8 cellular contexts compared by ENCODE assay signal in the genomic region with DNA sequence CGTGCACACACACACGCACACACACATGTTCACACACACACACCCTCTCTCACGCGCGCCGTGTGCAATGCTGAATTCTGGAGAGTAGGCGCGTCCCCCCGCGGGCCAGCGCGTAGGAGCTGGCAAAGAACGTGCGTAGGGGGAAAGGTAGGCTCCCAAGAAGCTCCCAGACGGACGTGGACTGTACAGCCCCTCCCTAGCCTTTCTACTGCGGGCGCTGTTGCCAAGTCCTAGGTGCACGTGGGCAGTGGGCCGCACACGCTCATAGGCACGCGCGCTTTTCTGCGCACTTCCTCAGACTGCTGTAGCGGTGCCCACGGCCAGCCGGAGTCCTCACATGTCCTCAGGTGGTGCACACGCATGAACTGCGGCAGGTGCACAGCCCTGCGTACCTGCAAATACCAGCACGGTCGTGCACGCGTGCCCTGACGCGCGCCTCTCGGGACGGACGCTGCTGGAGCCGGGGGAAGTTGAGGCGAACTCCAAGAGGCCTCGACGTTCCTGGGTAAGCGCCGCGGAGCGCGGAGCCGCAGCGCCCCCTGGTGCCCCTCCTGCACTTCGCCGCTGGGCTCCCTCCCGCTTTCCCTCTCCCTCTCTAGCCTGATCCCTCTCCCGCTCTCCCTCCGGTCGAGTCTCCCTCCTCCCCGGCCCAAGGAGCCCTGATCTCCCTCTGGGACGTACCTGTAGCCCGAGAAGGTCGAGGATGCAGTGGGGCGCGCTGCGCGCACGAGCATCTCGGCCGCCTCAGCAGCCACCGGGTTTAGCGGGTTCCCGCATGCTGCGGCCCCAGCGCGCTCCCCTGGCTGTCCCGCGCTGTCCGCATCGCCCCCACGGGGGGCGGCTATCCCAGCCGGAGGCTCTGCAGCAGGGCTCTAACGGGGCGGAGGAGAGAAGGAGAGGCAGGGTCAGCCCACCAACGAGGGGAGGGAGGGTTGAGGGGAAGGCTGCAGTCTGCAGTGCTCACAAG. TPM values are rescaled to one million over a fixed set of nuclear protein-coding genes. Genes with fewer than 3 reads are reported as not detected.
DNase-seq lines count a peak whose midpoint lies in the region; ATAC-seq and TF ChIP-seq lines count a peak whose summit lies in the region.

No MANE protein-coding gene starts in this region.

- H2BK15ac ChIP-seq in mesendoderm (replicated peaks; ENCODE audit: low read depth) = no peak overlapping the region

- peak overlapping the region; percentile 9 for H3K4me3 Mint-ChIP-seq in stimulated activated effector memory CD8-positive, alpha-beta T cell treated with anti-CD3 and anti-CD28 coated beads, Interleukin-12 subunit alpha, Interleukin-12 subunit beta, amount 100 ng/mL, for 72 hours

- H4K8ac ChIP-seq in mesendoderm (ENCODE audit: low read depth, low read length) = no peak overlapping the region

- peak; percentile 69 for ATAC-seq in HG03432 (IDR thresholded peaks at IDR 0.05; ENCODE audit: unreplicated experiment)
- peak; percentile 50 for ATAC-seq in stimulated activated effector memory CD8-positive, alpha-beta T cell treated with anti-CD3 and anti-CD28 coated beads, Interleukin-12 subunit alpha, Interleukin-12 subunit beta, amount 100 ng/mL, for 72 hours

- H3K36me3 Mint-ChIP-seq in stimulated activated effector memory CD8-positive, alpha-beta T cell treated with anti-CD3 and anti-CD28 coated beads, Interleukin-12 subunit alpha, Interleukin-12 subunit beta, amount 100 ng/mL, for 72 hours = no peaks in the 10 kb centered on the region

- H3K4me2 ChIP-seq in mesendoderm (ENCODE audit: low read length) = peak overlapping the region; percentile 92

- H3K4me3 ChIP-seq in WI38 (ENCODE audit: low read depth, low read length) = no peak overlapping the region
- peak overlapping the region; percentile 11 for H3K4me3 ChIP-seq in mesendoderm (ENCODE audit: low read length)

- H3K9me3 Mint-ChIP-seq in stimulated activated effector memory CD8-positive, alpha-beta T cell treated with anti-CD3 and anti-CD28 coated beads, Interleukin-12 subunit alpha, Interleukin-12 subunit beta, amount 100 ng/mL, for 72 hours = no peaks in the 10 kb centered on the region

- no peak overlapping the region for H3K27ac ChIP-seq in mesendoderm (ENCODE audit: low read depth, low read length)

- H2BK5ac ChIP-seq in mesendoderm (ENCODE audit: low read length) = no peak overlapping the region

- peak; percentile 29 for TF ChIP-seq CTCF in WI38 (IDR thresholded peaks at IDR 0.05; ENCODE audit: low read depth, low read length)

- no peaks in the 10 kb centered on the region for H3K36me3 ChIP-seq in mesendoderm (ENCODE audit: control insufficient read depth, insufficient read depth, low read length)

- no peak overlapping the region for H2BK120ac ChIP-seq in mesendoderm (ENCODE audit: low read depth, low read length)

- no peaks in the 10 kb centered on the region for H3K79me1 ChIP-seq in mesendoderm (ENCODE audit: low read length)

- H3K27ac Mint-ChIP-seq in stimulated activated effector memory CD8-positive, alpha-beta T cell treated with anti-CD3 and anti-CD28 coated beads, Interleukin-12 subunit alpha, Interleukin-12 subunit beta, amount 100 ng/mL, for 72 hours = no peak overlapping the region

- H3K23ac ChIP-seq in mesendoderm (ENCODE audit: low read length) = no peak overlapping the region

- H3K79me2 ChIP-seq in mesendoderm (ENCODE audit: control insufficient read depth, insufficient read depth, low read length) = no peaks in the 10 kb centered on the region

- no peak overlapping the region for H4K5ac ChIP-seq in mesendoderm (ENCODE audit: low read length)

- H2AK5ac ChIP-seq in mesendoderm (ENCODE audit: low read length) = no peak overlapping the region

- peak overlapping the region; percentile 31 for H3K9ac ChIP-seq in mesendoderm (ENCODE audit: low read length)

- H3K27me3 ChIP-seq in mesendoderm (ENCODE audit: insufficient read depth, low read length, poor library complexity) = peaks cover 6% of the 10 kb centered on the region

- H3K4ac ChIP-seq in mesendoderm (ENCODE audit: low read depth, low read length) = no peak overlapping the region

- H3K4me1 Mint-ChIP-seq in stimulated activated effector memory CD8-positive, alpha-beta T cell treated with anti-CD3 and anti-CD28 coated beads, Interleukin-12 subunit alpha, Interleukin-12 subunit beta, amount 100 ng/mL, for 72 hours = peaks cover 15% of the 10 kb centered on the region

- no CpG with 5 or more reads among the region's 85 CpGs for WGBS in mesendoderm (ENCODE audit: extremely low coverage, insufficient coverage, low lambda C conversion rate)

- H3K4me1 ChIP-seq in mesendoderm (ENCODE audit: control insufficient read depth, low read depth, low read length) = no peaks in the 10 kb centered on the region

- H3K56ac ChIP-seq in mesendoderm (ENCODE audit: low read length) = peak overlapping the region; percentile 80

- peak; percentile 73 for DNase-seq in activated effector memory CD4-positive, alpha-beta T cell treated with anti-CD3 and anti-CD28 coated beads, Interleukin-2, amount 50 U/mL, for 16 hours
- DNase-seq in activated effector memory CD4-positive, alpha-beta T cell treated with Interleukin-2 at 50 U/mL for 16 hours = no peak
- DNase-seq in epidermal melanocyte (ENCODE audit: insufficient read length, low spot score) (peak; percentile 50), mesendoderm (peak; percentile 89)
- DNase-seq in stimulated activated effector memory CD8-positive, alpha-beta T cell treated with anti-CD3 and anti-CD28 coated beads, Interleukin-12 subunit alpha, Interleukin-12 subunit beta, amount 100 ng/mL, for 72 hours (ENCODE audit: low spot score in 2 of 2) = peak; percentile 30 to 62
- DNase-seq in central memory CD4-positive, alpha-beta T cell = no peak

- no peak overlapping the region for H3K18ac ChIP-seq in mesendoderm (ENCODE audit: low read length)

RNA-seq across cellular contexts. Expression of a gene that starts 0.7 kb away (rescaled TPM):
- polyA plus RNA-seq in mesendoderm (2013, experiment 1 of 2) = 0.51 TPM
- 0.49 TPM for polyA plus RNA-seq in mesendoderm (2013, experiment 2 of 2)

Comparison
In these comparisons a context has a peak if more than half of its experiments do, and no peak if none do; other contexts are left out.
1. DNase-seq: peak in activated effector memory CD4-positive, alpha-beta T cell treated with anti-CD3 and anti-CD28 coated beads, Interleukin-2, amount 50 U/mL, for 16 hours (single experiment), epidermal melanocyte (single experiment), mesendoderm (single experiment) and stimulated activated effector memory CD8-positive, alpha-beta T cell treated with anti-CD3 and anti-CD28 coated beads, Interleukin-12 subunit alpha, Interleukin-12 subunit beta, amount 100 ng/mL, for 72 hours (2 of 2); none in activated effector memory CD4-positive, alpha-beta T cell treated with Interleukin-2 at 50 U/mL for 16 hours (single experiment) and central memory CD4-positive, alpha-beta T cell (single experiment).